ENCODE assay signal across 4 cellular contexts in genomic region chrX:78636096-78636495, GRCh38. TPM values are rescaled to one million over a fixed set of nuclear protein-coding genes. Genes with fewer than 3 reads are reported as not detected.
"Had no signal": no experiment of that assay in that cellular context is flagged by ENCODE, and none has a peak within 500 bp of the region (broad histone marks: within the 10 kb centered on the region; RNA-seq: fewer than 3 reads in every experiment).

No MANE protein-coding gene starts in this region.

RNA-seq across cellular contexts. Expression of gene RTL3, which starts 23.0 kb away (rescaled TPM):
- total RNA-seq: MCF 10A, NCI-H460, OCI-LY7, PC-9 had no signal
